In the genomic region with DNA sequence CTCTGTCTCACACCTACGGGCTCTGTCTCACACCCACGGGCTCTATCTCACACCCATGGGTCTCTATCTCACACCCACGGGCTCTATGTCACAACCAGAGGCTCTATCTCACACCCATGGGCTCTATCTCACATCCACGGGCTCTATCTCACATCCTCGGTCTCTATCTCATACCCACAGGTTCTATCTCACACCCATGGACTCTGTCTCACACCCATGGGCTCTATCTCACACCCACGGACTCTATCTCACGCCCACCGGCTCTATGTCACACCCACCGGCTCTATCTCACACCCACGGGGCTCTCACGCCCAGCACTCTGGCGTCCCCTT, we compare ENCODE assay signal across 17 cellular contexts.
A peak's percentile ranks its signal among the peaks of the same experiment; 100 is the strongest.
DNase-seq lines count a peak whose midpoint lies in the region; ATAC-seq and TF ChIP-seq lines count a peak whose summit lies in the region.
"Had no signal": no experiment of that assay in that cellular context is flagged by ENCODE, and none has a peak within 500 bp of the region (broad histone marks: within the 10 kb centered on the region; RNA-seq: fewer than 3 reads in every experiment).

No MANE protein-coding gene starts in this region.

- H3K27me3 ChIP-seq in ACC112 (ENCODE audit: insufficient read depth, low read length) (no peaks in the 10 kb centered on the region), fibroblast of lung (ENCODE audit: control insufficient read depth, insufficient read depth, low read length) (no peaks in the 10 kb centered on the region), trophoblast cell (ENCODE audit: insufficient read depth, low read length) (no peaks in the 10 kb centered on the region)
- H3K27me3 ChIP-seq: left lung, vagina had no signal

- H2AFZ ChIP-seq in ACC112 (ENCODE audit: low read length, unreplicated experiment) (no peak overlapping the region), fibroblast of lung (ENCODE audit: low read length) (no peak overlapping the region), trophoblast cell (ENCODE audit: insufficient read depth, low read length, poor library complexity) (no peak overlapping the region)

- H3K27ac ChIP-seq in ACC112 (ENCODE audit: low read depth, low read length) (peak overlapping the region; percentile 99), SK-N-MC (peak overlapping the region; percentile 98), fibroblast of lung (ENCODE audit: insufficient read depth, low read length) (peak overlapping the region; percentile 68), trophoblast cell (ENCODE audit: low read depth, low read length) (no peak overlapping the region)
- H3K27ac ChIP-seq: left lung, vagina had no signal

- peaks cover 23% of the 10 kb centered on the region for H3K27me3 Mint-ChIP-seq in activated T-cell treated with anti-CD3 and anti-CD28 coated beads, Interleukin-2, amount 50 U/mL, for 4 hours (ENCODE audit: low read depth)

- H3K36me3 Mint-ChIP-seq in activated T-cell treated with anti-CD3 and anti-CD28 coated beads, Interleukin-2, amount 50 U/mL, for 4 hours (ENCODE audit: insufficient read depth), result no peaks in the 10 kb centered on the region
- H3K36me3 Mint-ChIP-seq: stimulated activated naive B cell treated with anti-CD40 and anti-IgM and Interleukin-4, amounts not matched to agents 10 μg/mL and 1 μg/mL and 100 μg/mL, for 72 hours had no signal

- H2BK120ac ChIP-seq in trophoblast cell (ENCODE audit: insufficient read depth, low read length, poor library complexity), result no peak overlapping the region

- H3K4ac ChIP-seq in trophoblast cell (ENCODE audit: low read depth, low read length), result no peak overlapping the region

- H3K9ac ChIP-seq in SK-N-MC (ENCODE audit: insufficient read length), result peak overlapping the region; percentile 69
- H3K9ac ChIP-seq in fibroblast of lung (ENCODE audit: insufficient read depth, low read length), result no peak overlapping the region
- no peak overlapping the region for H3K9ac ChIP-seq in trophoblast cell (ENCODE audit: low read length)

- no peak overlapping the region for H4K91ac ChIP-seq in trophoblast cell (ENCODE audit: low read depth, low read length)

- H3K9me3 ChIP-seq in SK-N-MC (ENCODE audit: low read depth, low read length) (no peaks in the 10 kb centered on the region), fibroblast of lung (ENCODE audit: control insufficient read depth, insufficient read depth, low read depth, low read length) (no peaks in the 10 kb centered on the region), trophoblast cell (ENCODE audit: insufficient read depth, low read depth, low read length) (peaks cover 6% of the 10 kb centered on the region)
- H3K9me3 ChIP-seq: left lung, vagina had no signal

- peaks cover 44% of the 10 kb centered on the region for H3K4me1 ChIP-seq in ACC112 (ENCODE audit: control insufficient read depth, insufficient read depth, low read length, unreplicated experiment)
- peaks cover 23% of the 10 kb centered on the region for H3K4me1 ChIP-seq in fibroblast of lung (ENCODE audit: control insufficient read depth, extremely low read depth, insufficient read depth, low read length)
- H3K4me1 ChIP-seq in trophoblast cell (ENCODE audit: control insufficient read depth in 1 of 2, insufficient read depth in 2 of 2, low read length in 2 of 2), result peaks cover 10 to 17% of the 10 kb centered on the region in 2 experiments
- H3K4me1 ChIP-seq: left lung had no signal

- peaks cover 30% of the 10 kb centered on the region for H3K79me2 ChIP-seq in ACC112 (ENCODE audit: control insufficient read depth, insufficient read depth, low read length, unreplicated experiment)
- peaks cover 8% of the 10 kb centered on the region for H3K79me2 ChIP-seq in fibroblast of lung (ENCODE audit: control insufficient read depth, insufficient read depth, low read length)
- H3K79me2 ChIP-seq in trophoblast cell (ENCODE audit: control insufficient read depth, insufficient read depth, low read length, poor library complexity), result no peaks in the 10 kb centered on the region

- peaks cover 8% of the 10 kb centered on the region for H3K79me1 ChIP-seq in trophoblast cell (ENCODE audit: low read length)

- peaks cover 4% of the 10 kb centered on the region for H3K9me3 Mint-ChIP-seq in activated T-cell treated with anti-CD3 and anti-CD28 coated beads, Interleukin-2, amount 50 U/mL, for 4 hours

- H2BK12ac ChIP-seq in trophoblast cell (ENCODE audit: low read length), result peak overlapping the region; percentile 28

- peak overlapping the region; percentile 84 for H3K18ac ChIP-seq in trophoblast cell (ENCODE audit: low read length)

- no peak for TF ChIP-seq CTCF in fibroblast of lung (conservative IDR thresholded peaks at IDR 0.05 in 1 of 2, IDR thresholded peaks at IDR 0.05 in 1 of 2; ENCODE audit: low read depth in 1 of 2, low read length in 2 of 2)

- H4K12ac ChIP-seq in trophoblast cell (ENCODE audit: low read depth, low read length), result no peak overlapping the region

- H4K20me1 ChIP-seq in fibroblast of lung (ENCODE audit: control insufficient read depth, extremely low read depth, insufficient read depth, low read length), result no peaks in the 10 kb centered on the region

- H3K14ac ChIP-seq in trophoblast cell (ENCODE audit: low read length), result peak overlapping the region; percentile 46

- no CpG with 5 or more reads among the region's 12 CpGs for WGBS in trophoblast cell (ENCODE audit: extremely low coverage, insufficient coverage, insufficient read length)

- ATAC-seq in activated T-cell treated with anti-CD3 and anti-CD28 coated beads, Interleukin-2, amount 50 U/mL, for 4 hours, result no peak
- no peak for ATAC-seq in HG03442 (IDR thresholded peaks at IDR 0.05; ENCODE audit: unreplicated experiment)
- ATAC-seq: K562; stimulated activated naive B cell treated with anti-CD40 and anti-IgM and Interleukin-4, amounts not matched to agents 10 μg/mL and 1 μg/mL and 100 μg/mL, for 72 hours had no signal

- DNase-seq in SK-N-MC (ENCODE audit: low read depth, low spot score), result no peak
- DNase-seq in fibroblast of lung (ENCODE audit: low read depth in 2 of 2), result no peak
- DNase-seq in trophoblast cell, result no peak
- DNase-seq in activated T-cell treated with anti-CD3 and anti-CD28 coated beads, Interleukin-2, amount 50 U/mL, for 4 hours, result no peak
- no peak for DNase-seq in UCSD-AML1 (lab: John Stamatoyannopoulos, UW; ENCODE audit: unreplicated experiment)
- no peak for DNase-seq in RKO (ENCODE audit: low spot score)
- DNase-seq: activated CD4-positive, CD25-positive, alpha-beta regulatory T cell treated with anti-CD3 and anti-CD28 coated beads, Interleukin-2, amount 50 U/mL, for 72 hours; activated effector memory CD4-positive, alpha-beta T cell treated with Interleukin-2 at 50 U/mL for 16 hours; foreskin melanocyte; left lung; NCI-H2029 treated with DMSO at 0.1 percent for 48 hours; NCI-H510A treated with DMSO at 0.1 percent for 48 hours; stimulated activated naive B cell treated with anti-CD40 and anti-IgM and Interleukin-4, amounts not matched to agents 10 μg/mL and 1 μg/mL and 100 μg/mL, for 72 hours had no signal

- H3K4me3 Mint-ChIP-seq in activated T-cell treated with anti-CD3 and anti-CD28 coated beads, Interleukin-2, amount 50 U/mL, for 4 hours, result no peak overlapping the region
- H3K4me3 Mint-ChIP-seq: stimulated activated naive B cell treated with anti-CD40 and anti-IgM and Interleukin-4, amounts not matched to agents 10 μg/mL and 1 μg/mL and 100 μg/mL, for 72 hours had no signal

- H3K23ac ChIP-seq in trophoblast cell (ENCODE audit: low read length), result no peak overlapping the region

- no peak overlapping the region for H4K8ac ChIP-seq in trophoblast cell (ENCODE audit: low read depth, low read length)

- no peak overlapping the region for H3K4me2 ChIP-seq in fibroblast of lung (ENCODE audit: extremely low read depth, insufficient read depth, low read length)
- H3K4me2 ChIP-seq in trophoblast cell (ENCODE audit: low read length), result no peak overlapping the region

- no peaks in the 10 kb centered on the region; the same call in 1 of the 2 replicates for H3K36me3 ChIP-seq in ACC112 (ENCODE audit: insufficient read depth, low read length)
- no peaks in the 10 kb centered on the region for H3K36me3 ChIP-seq in SK-N-MC (ENCODE audit: insufficient read depth, low read length)
- H3K36me3 ChIP-seq in fibroblast of lung (ENCODE audit: control insufficient read depth, insufficient read depth, low read length), result no peaks in the 10 kb centered on the region
- H3K36me3 ChIP-seq in trophoblast cell (ENCODE audit: control insufficient read depth in 1 of 2, insufficient read depth in 2 of 2, low read length in 2 of 2), result peaks cover 22 to 31% of the 10 kb centered on the region in 2 experiments
- H3K36me3 ChIP-seq: left lung, vagina had no signal

- no peak overlapping the region for H3K4me3 ChIP-seq in ACC112 (ENCODE audit: low read depth, low read length)
- no peak overlapping the region for H3K4me3 ChIP-seq in SK-N-MC
- H3K4me3 ChIP-seq in fibroblast of lung (replicated peaks in 1 of 4; ENCODE audit: control extremely low read depth in 1 of 4, insufficient read depth in 1 of 4, low read depth in 3 of 4, low read length in 4 of 4), result no peak overlapping the region
- no peak overlapping the region for H3K4me3 ChIP-seq in trophoblast cell (ENCODE audit: low read depth, low read length)
- H3K4me3 ChIP-seq: K562, left lung, vagina had no signal

- peak overlapping the region; percentile 78 for H2AK5ac ChIP-seq in trophoblast cell (ENCODE audit: low read length)

- H2BK5ac ChIP-seq in trophoblast cell (ENCODE audit: low read depth, low read length, poor library complexity), result no peak overlapping the region

- no peaks in the 10 kb centered on the region for H3K4me1 Mint-ChIP-seq in activated T-cell treated with anti-CD3 and anti-CD28 coated beads, Interleukin-2, amount 50 U/mL, for 4 hours (ENCODE audit: low read depth)
- H3K4me1 Mint-ChIP-seq: stimulated activated naive B cell treated with anti-CD40 and anti-IgM and Interleukin-4, amounts not matched to agents 10 μg/mL and 1 μg/mL and 100 μg/mL, for 72 hours had no signal
